In the genomic region with DNA sequence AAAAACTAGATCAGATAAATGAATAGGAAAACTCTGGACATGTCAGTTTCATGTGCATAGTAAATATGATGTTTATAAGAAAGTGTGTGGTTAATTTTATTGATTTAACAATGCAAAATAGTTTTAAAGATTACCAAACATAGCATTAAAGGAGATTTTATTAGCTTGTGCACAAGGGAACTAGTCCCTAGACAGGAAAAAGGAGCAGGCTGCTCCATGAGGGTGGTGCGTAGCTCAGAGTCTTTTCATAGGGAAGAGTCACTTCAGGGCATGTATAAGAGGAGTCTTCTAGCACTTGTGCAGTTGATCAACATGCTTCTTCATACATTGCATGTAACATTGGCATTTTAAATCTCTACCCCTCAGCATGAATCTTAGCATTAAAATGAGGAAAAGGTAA, we compare ENCODE assay signal across 22 cellular contexts.
"Had no signal": no experiment of that assay in that cellular context is flagged by ENCODE, and none has a peak within 500 bp of the region (broad histone marks: within the 10 kb centered on the region; RNA-seq: fewer than 3 reads in every experiment).

No MANE protein-coding gene starts in this region.

- DNase-seq: activated CD4-positive, alpha-beta T cell treated with anti-CD3 and anti-CD28 coated beads for 36 hours; activated CD4-positive, alpha-beta T cell treated with anti-CD3 and anti-CD28 coated beads, Interleukin-2, amount 50 U/mL, for 1 hour; activated CD8-positive, alpha-beta memory T cell treated with anti-CD3 and anti-CD28 coated beads, Interleukin-2, amount 50 U/mL, for 4 hours; activated CD8-positive, alpha-beta T cell treated with anti-CD3 and anti-CD28 coated beads for 36 hours; activated gamma-delta T cell treated with Interleukin-2 at 50 U/mL for 16 hours; activated naive CD4-positive, alpha-beta T cell treated with anti-CD3 and anti-CD28 coated beads, Interleukin-2, amount 10 ng/mL, durations not matched to agents 7 days and 5 days; activated naive CD8-positive, alpha-beta T cell treated with anti-CD3 and anti-CD28 coated beads for 36 hours; activated T-cell treated with anti-CD3 and anti-CD28 coated beads, Interleukin-2, amount 50 U/mL, for 72 hours; central memory CD4-positive, alpha-beta T cell; NCI-H1105 treated with DMSO at 0.1 percent for 48 hours; NCI-H1436 treated with DMSO at 0.1 percent for 48 hours; NCI-H187; NCI-H345; NCI-H510A; NCI-H526 treated with DMSO at 0.1 percent for 48 hours; NCI-H82; SIG-M5; T-cell; T-helper 2 cell; T1000 had no signal

- H3K4me1 Mint-ChIP-seq: activated CD4-positive, alpha-beta T cell treated with anti-CD3 and anti-CD28 coated beads for 36 hours; activated naive CD4-positive, alpha-beta T cell treated with anti-CD3 and anti-CD28 coated beads, Interleukin-2, amount 10 ng/mL, durations not matched to agents 7 days and 5 days; activated naive CD8-positive, alpha-beta T cell treated with anti-CD3 and anti-CD28 coated beads for 36 hours; T-cell had no signal

- H3K9me3 Mint-ChIP-seq: activated CD8-positive, alpha-beta T cell treated with anti-CD3 and anti-CD28 coated beads for 36 hours; activated naive CD4-positive, alpha-beta T cell treated with anti-CD3 and anti-CD28 coated beads, Interleukin-2, amount 10 ng/mL, durations not matched to agents 7 days and 5 days; activated naive CD8-positive, alpha-beta T cell treated with anti-CD3 and anti-CD28 coated beads for 36 hours had no signal

- H3K36me3 Mint-ChIP-seq: activated naive CD4-positive, alpha-beta T cell treated with anti-CD3 and anti-CD28 coated beads, Interleukin-2, amount 10 ng/mL, durations not matched to agents 7 days and 5 days; activated naive CD8-positive, alpha-beta T cell treated with anti-CD3 and anti-CD28 coated beads for 36 hours; T-cell had no signal

- H3K27me3 Mint-ChIP-seq: activated CD4-positive, alpha-beta T cell treated with anti-CD3 and anti-CD28 coated beads for 36 hours; activated CD8-positive, alpha-beta T cell treated with anti-CD3 and anti-CD28 coated beads for 36 hours; activated naive CD4-positive, alpha-beta T cell treated with anti-CD3 and anti-CD28 coated beads, Interleukin-2, amount 10 ng/mL, durations not matched to agents 7 days and 5 days; activated naive CD8-positive, alpha-beta T cell treated with anti-CD3 and anti-CD28 coated beads for 36 hours; T-cell had no signal

- H3K27ac ChIP-seq: VCaP had no signal

- ATAC-seq: activated CD4-positive, alpha-beta T cell treated with anti-CD3 and anti-CD28 coated beads for 36 hours; activated CD8-positive, alpha-beta T cell treated with anti-CD3 and anti-CD28 coated beads for 36 hours; activated T-cell treated with anti-CD3 and anti-CD28 coated beads, Interleukin-2, amount 50 U/mL, for 72 hours; T-cell had no signal

- H3K27ac Mint-ChIP-seq: activated CD4-positive, alpha-beta T cell treated with anti-CD3 and anti-CD28 coated beads for 36 hours; activated CD8-positive, alpha-beta T cell treated with anti-CD3 and anti-CD28 coated beads for 36 hours; activated naive CD4-positive, alpha-beta T cell treated with anti-CD3 and anti-CD28 coated beads, Interleukin-2, amount 10 ng/mL, durations not matched to agents 7 days and 5 days; activated naive CD8-positive, alpha-beta T cell treated with anti-CD3 and anti-CD28 coated beads for 36 hours; activated T-cell treated with anti-CD3 and anti-CD28 coated beads, Interleukin-2, amount 50 U/mL, for 72 hours; activated T-helper 2 cell treated with anti-CD3 and anti-CD28 coated beads, Interferon-gamma antibody, Interleukin-2, Interleukin-4, amounts not matched to agents 10 μg/mL and 5 μg/mL and 100 μg/mL, durations not matched to agents 14 hours and 24 hours and 36 hours; T-cell had no signal

- H3K4me3 Mint-ChIP-seq: activated CD4-positive, alpha-beta T cell treated with anti-CD3 and anti-CD28 coated beads for 36 hours; activated CD8-positive, alpha-beta T cell treated with anti-CD3 and anti-CD28 coated beads for 36 hours; activated naive CD4-positive, alpha-beta T cell treated with anti-CD3 and anti-CD28 coated beads, Interleukin-2, amount 10 ng/mL, durations not matched to agents 7 days and 5 days; activated naive CD8-positive, alpha-beta T cell treated with anti-CD3 and anti-CD28 coated beads for 36 hours; activated T-cell treated with anti-CD3 and anti-CD28 coated beads, Interleukin-2, amount 50 U/mL, for 72 hours; T-cell had no signal
